8 cellular contexts compared by ENCODE assay signal in the genomic region with DNA sequence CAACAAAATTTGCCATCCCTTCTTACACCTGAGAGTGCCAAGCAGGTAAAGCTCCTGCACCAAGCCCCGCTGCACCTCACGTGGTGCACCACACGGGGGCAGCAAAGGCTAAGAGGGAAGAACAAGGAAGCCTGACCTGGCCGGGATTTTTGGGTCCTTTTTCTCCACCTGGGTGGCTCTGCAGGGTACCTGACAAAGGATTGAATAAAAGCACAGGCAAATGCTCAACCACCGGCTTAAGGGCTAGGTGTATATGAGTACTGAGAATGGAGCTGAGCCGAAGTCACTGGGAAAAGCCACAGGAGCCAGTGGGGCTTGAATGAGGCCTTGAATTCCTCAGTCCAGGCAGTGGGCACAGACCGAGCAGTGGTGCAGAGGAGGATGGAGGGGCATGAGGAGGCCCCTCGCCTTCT. TPM values are rescaled to one million over a fixed set of nuclear protein-coding genes. Genes with fewer than 3 reads are reported as not detected.
DNase-seq lines count a peak whose midpoint lies in the region; ATAC-seq and TF ChIP-seq lines count a peak whose summit lies in the region.

No MANE protein-coding gene starts in this region.

- POLR2A ChIA-PET in activated CD4-positive, alpha-beta T cell treated with anti-CD3 and anti-CD28 coated beads for 36 hours (lab: Charles Lee) = no interaction called here

- peak; percentile 45 for DNase-seq in H4 (ENCODE audit: low spot score)
- DNase-seq in NCI-H2171 treated with DMSO at 0.1 percent for 48 hours (lab: John Stamatoyannopoulos, UW) = peak; percentile 57
- DNase-seq in activated CD4-positive, alpha-beta T cell treated with anti-CD3 and anti-CD28 coated beads for 36 hours = peak; percentile 79
- DNase-seq in chondrocyte (ENCODE audit: low spot score) = no peak
- peak; percentile 81 to 88 (median 84) for DNase-seq in right lobe of liver
- DNase-seq in stimulated activated CD8-positive, alpha-beta memory T cell treated with anti-CD3 and anti-CD28 coated beads, Interleukin-12 subunit alpha, Interleukin-12 subunit beta, amount 100 ng/mL, for 24 hours (ENCODE audit: extremely low read depth) = peak; percentile 3

- peak; percentile 33 for ATAC-seq in activated CD4-positive, alpha-beta T cell treated with anti-CD3 and anti-CD28 coated beads for 36 hours
- ATAC-seq in right lobe of liver (peak; percentile 84 to 89 (median 86)), HG02981 (IDR thresholded peaks at IDR 0.05; ENCODE audit: unreplicated experiment) (no peak)

- TF ChIP-seq POLR2A in right lobe of liver (IDR thresholded peaks at IDR 0.05) = no peak

- no peaks in the 10 kb centered on the region for H3K27me3 ChIP-seq in right lobe of liver

- H3K27ac Mint-ChIP-seq in activated CD4-positive, alpha-beta T cell treated with anti-CD3 and anti-CD28 coated beads for 36 hours = no peak overlapping the region
- no peak overlapping the region for H3K27ac Mint-ChIP-seq in chondrocyte (ENCODE audit: unreplicated experiment)

- H3K27ac ChIP-seq in C4-2B (no peak overlapping the region), right lobe of liver (no peak overlapping the region)

- 13% methylated on average over 8 of the region's 8 CpGs for WGBS in right lobe of liver (ENCODE audit: insufficient coverage, low coverage, low lambda C conversion rate, missing lambda C conversion rate)

- no peaks in the 10 kb centered on the region for H3K9me3 Mint-ChIP-seq in activated CD4-positive, alpha-beta T cell treated with anti-CD3 and anti-CD28 coated beads for 36 hours (ENCODE audit: low read depth)
- H3K9me3 Mint-ChIP-seq in chondrocyte (ENCODE audit: low read depth) = no peaks in the 10 kb centered on the region

- H3K4me1 ChIP-seq in right lobe of liver = no peaks in the 10 kb centered on the region

- H3K4me3 Mint-ChIP-seq in activated CD4-positive, alpha-beta T cell treated with anti-CD3 and anti-CD28 coated beads for 36 hours = no peak overlapping the region
- no peak overlapping the region for H3K4me3 Mint-ChIP-seq in chondrocyte (ENCODE audit: unreplicated experiment)

- no peaks in the 10 kb centered on the region for H3K36me3 Mint-ChIP-seq in activated CD4-positive, alpha-beta T cell treated with anti-CD3 and anti-CD28 coated beads for 36 hours (ENCODE audit: low read depth)
- no peaks in the 10 kb centered on the region for H3K36me3 Mint-ChIP-seq in chondrocyte (ENCODE audit: low read depth)

- CTCF ChIA-PET in activated CD4-positive, alpha-beta T cell treated with anti-CD3 and anti-CD28 coated beads for 36 hours (lab: Charles Lee) = interaction anchor here (0.6 to 4.3 kb wide), 10 partner anchors 9 to 239 kb away, joined by 3 to 35 read pairs (median 3); no protein-coding TSS in a partner anchor

- no peaks in the 10 kb centered on the region for H3K36me3 ChIP-seq in right lobe of liver

- TF ChIP-seq CTCF in C4-2B (conservative IDR thresholded peaks at IDR 0.05) (peak; percentile 99), chondrocyte (IDR thresholded peaks at IDR 0.05) (peak; percentile 91), right lobe of liver (IDR thresholded peaks at IDR 0.05) (peak; percentile 84 to 96 (median 94))

- H3K4me1 Mint-ChIP-seq in activated CD4-positive, alpha-beta T cell treated with anti-CD3 and anti-CD28 coated beads for 36 hours = no peaks in the 10 kb centered on the region
- H3K4me1 Mint-ChIP-seq in chondrocyte (ENCODE audit: low read depth) = peaks cover 11% of the 10 kb centered on the region

- H3K27me3 Mint-ChIP-seq in activated CD4-positive, alpha-beta T cell treated with anti-CD3 and anti-CD28 coated beads for 36 hours = peaks cover 4% of the 10 kb centered on the region
- H3K27me3 Mint-ChIP-seq in chondrocyte (ENCODE audit: low read depth) = peaks cover 7% of the 10 kb centered on the region

- H3K4me3 ChIP-seq in right lobe of liver = no peak overlapping the region

- H3K9me3 ChIP-seq in right lobe of liver = no peaks in the 10 kb centered on the region

- intact Hi-C loops in activated CD4-positive, alpha-beta T cell treated with anti-CD3 and anti-CD28 coated beads for 36 hours (cut with DNase I, micrococcal nuclease) = loop anchor here in 1 of 2 experiments (10.0 kb wide), 1 partner anchor 57 kb away; no protein-coding TSS in a partner anchor
- intact Hi-C loops in right lobe of liver (cut with DNase I) = loop anchor here in 1 of 2 donors (5.0 kb wide), 1 partner anchor 51 kb away; no protein-coding TSS in a partner anchor

RNA-seq across cellular contexts. Expression of gene ZNF697, which starts 36.4 kb away (rescaled TPM):
- 5.3 and 6.2 TPM in 2 replicates for total RNA-seq in H4 (2014; rRNA removed; shearing (Covaris generic))
- total RNA-seq in activated CD4-positive, alpha-beta T cell treated with anti-CD3 and anti-CD28 coated beads for 36 hours = under 1 TPM; 0.50 to 0.63 TPM
- total RNA-seq in chondrocyte = 9.4 to 13.6 TPM (median 13.3 TPM) in 3 replicates
- 1 to 10 TPM; 2.6 to 6.9 (median 3.4) TPM for total RNA-seq in right lobe of liver
